In genomic region chr19:14383898-14384669, GRCh38 we compare ENCODE assay signal across 8 cellular contexts. TPM values are rescaled to one million over a fixed set of nuclear protein-coding genes. Genes with fewer than 3 reads are reported as not detected.
DNase-seq lines count a peak whose midpoint lies in the region; ATAC-seq, FAIRE-seq and TF ChIP-seq lines count a peak whose summit lies in the region.

No MANE protein-coding gene starts in this region.

- peak overlapping the region; percentile 85 for H3K9ac ChIP-seq in GM12878 (ENCODE audit: control insufficient read depth, insufficient read depth, low read length)

- peak; percentile 55 to 70 for TF ChIP-seq EP300 in GM12878 (IDR thresholded peaks at IDR 0.05; ENCODE audit: borderline replicate concordance in 1 of 2, control insufficient read depth in 1 of 2, low read depth in 2 of 2, low read length in 2 of 2)

- H3K4me3 Mint-ChIP-seq in memory B cell = peak overlapping the region; percentile 86

- peaks cover 20% of the 10 kb centered on the region for H3K4me1 ChIP-seq in GM12878 (ENCODE audit: control insufficient read depth, insufficient read depth, low read length)
- H3K4me1 ChIP-seq in thyroid gland = peaks cover 18 to 33% of the 10 kb centered on the region in 2 donors

- DNase-seq in AG04449 (ENCODE audit: low read depth, low spot score) = no peak
- DNase-seq in GM12878 (ENCODE audit: low read depth, low spot score) = no peak
- peak in 1 of 2 donors; percentile 38 for DNase-seq in memory B cell (ENCODE audit: low spot score in 2 of 2)
- no peak for DNase-seq in thyroid gland
- DNase-seq in SHP77 (lab: John Stamatoyannopoulos, UW) = no peak

- H3K27me3 ChIP-seq in GM12878 (replicated peaks in 1 of 2; ENCODE audit: control insufficient read depth in 2 of 2, insufficient read depth in 2 of 2, low read length in 1 of 2) (no peaks in the 10 kb centered on the region), thyroid gland (no peaks in the 10 kb centered on the region)

- RAD21 ChIA-PET in GM12878 (lab: Charles Lee; ENCODE audit: unreplicated experiment) = interaction anchor here (0.6 to 9.3 kb wide), 9 partner anchors 8 to 382 kb away, joined by 3 to 270 read pairs (median 5); partner anchors contain the start of gene DDX39A

- no peak for TF ChIP-seq RAD21 in GM12878 (IDR thresholded peaks at IDR 0.05; ENCODE audit: insufficient read depth, low read depth, low read length)

- 0% methylated on average over 8 of the region's 13 CpGs for WGBS in GM12878 (ENCODE audit: insufficient coverage, insufficient replicate concordance, low lambda C conversion rate, missing lambda C conversion rate)
- 47 to 73% methylated on average over 9 to 13 of the region's 13 CpGs for WGBS in thyroid gland, 2 donors

- ATAC-seq in GM21447 (IDR thresholded peaks at IDR 0.05; ENCODE audit: unreplicated experiment) = peak; percentile 28
- peak; percentile 58 for ATAC-seq in SK-N-SH treated with all-trans-retinoic acid at 6 μM for 48 hours
- ATAC-seq in GM12878 = peak; percentile 60
- no peak for ATAC-seq in memory B cell (ENCODE audit: low read depth)
- no peak for ATAC-seq in HG02938 (IDR thresholded peaks at IDR 0.05; ENCODE audit: unreplicated experiment)

- H3K27ac ChIP-seq in GM12878 (ENCODE audit: control insufficient read depth, insufficient read depth) (peak overlapping the region; percentile 98), thyroid gland (peak overlapping the region; percentile 48 to 75 (median 57))

- no peaks in the 10 kb centered on the region for H4K20me1 ChIP-seq in GM12878 (ENCODE audit: control insufficient read depth, insufficient read depth)

- H3K4me3 ChIP-seq in AG04449 (ENCODE audit: low read depth, low read length) = peak overlapping the region; percentile 6
- peak overlapping the region; percentile 86 for H3K4me3 ChIP-seq in GM12878
- H3K4me3 ChIP-seq in thyroid gland (replicated peaks in 1 of 3) = peak overlapping the region in 1 of 3 donors; percentile 7

- SMC1A ChIA-PET in GM12878 (lab: Charles Lee; ENCODE audit: uncharacterized antibody, unreplicated experiment) = interaction anchor here (1.2 to 11.2 kb wide), 6 partner anchors 9 to 35 kb away, joined by 3 to 297 read pairs (median 6); no protein-coding TSS in a partner anchor

- no peak overlapping the region; the same call in 1 of the 2 replicates for H2AFZ ChIP-seq in GM12878 (ENCODE audit: control insufficient read depth, low read depth, low read length)

- TF ChIP-seq CTCF in AG04449 (IDR thresholded peaks at IDR 0.05; ENCODE audit: insufficient read depth, low read length, missing control alignments) (no peak), GM12878 (IDR thresholded peaks at IDR 0.05 in 2 of 3, conservative IDR thresholded peaks at IDR 0.05 in 1 of 3; ENCODE audit: control insufficient read depth in 2 of 3, extremely low read depth in 1 of 3, insufficient read depth in 1 of 3, low read depth in 3 of 3, low read length in 3 of 3) (no peak), thyroid gland (IDR thresholded peaks at IDR 0.05) (no peak)

- BruUV-seq in GM12878 (replicated peaks; lab: Mats Ljungman, UMichigan) = no TSS peak

- POLR2A ChIA-PET in AG04449 (lab: Yijun Ruan, JAX) = no interaction called here
- POLR2A ChIA-PET in GM12878 (lab: Charles Lee) = interaction anchor here (0.7 to 9.6 kb wide), 9 partner anchors 9 to 1229 kb away, joined by 3 to 331 read pairs (median 7); partner anchors contain the start of gene ASF1B

- intact Hi-C loops in GM12878 (cut with micrococcal nuclease; ENCODE audit: unreplicated experiment) = loop anchor here (1.0 kb wide), 1 partner anchor 16 kb away; no protein-coding TSS in a partner anchor
- intact Hi-C loops in thyroid gland (cut with DNase I) = no loop called here

- in situ Hi-C loops in GM12878 (cut with MboI) = no loop called here

- peaks cover 24% of the 10 kb centered on the region for H3K4me1 Mint-ChIP-seq in memory B cell

- peak overlapping the region; percentile 90 for H3K27ac Mint-ChIP-seq in memory B cell

- peak; percentile 78 for FAIRE-seq in GM12878 (lab: Jason Lieb, UNC)

- CTCF ChIA-PET in AG04449 (lab: Yijun Ruan, JAX) (interaction anchor here (0.9 to 2.7 kb wide), 5 partner anchors 23 to 247 kb away, joined by 3 to 11 read pairs (median 4); partner anchors contain the start of gene ASF1B), GM12878 (lab: Yijun Ruan, JAX) (interaction anchor here (0.7 to 8.5 kb wide), 9 partner anchors 9 to 248 kb away, joined by 3 to 80 read pairs (median 5); partner anchors contain the start of gene ASF1B)

- H3K27me3 Mint-ChIP-seq in memory B cell = no peaks in the 10 kb centered on the region

- peak overlapping the region; percentile 99 for H3K4me2 ChIP-seq in GM12878 (ENCODE audit: control insufficient read depth, insufficient read depth)

- peaks cover 5% of the 10 kb centered on the region for H3K36me3 Mint-ChIP-seq in memory B cell

- H3K9me3 Mint-ChIP-seq in memory B cell = no peaks in the 10 kb centered on the region

- TF ChIP-seq POLR2A in GM12878 (IDR thresholded peaks at IDR 0.05; ENCODE audit: low read depth, low read length) = peak; percentile 58; the same call in 1 of the 2 replicates
- TF ChIP-seq POLR2A in thyroid gland (IDR thresholded peaks at IDR 0.05) = no peak

- H3K79me2 ChIP-seq in GM12878 (ENCODE audit: control insufficient read depth, insufficient read depth, low read length) = peaks cover 60% of the 10 kb centered on the region

- H3K36me3 ChIP-seq in GM12878 (ENCODE audit: control insufficient read depth in 2 of 2, insufficient read depth in 2 of 2, low read length in 1 of 2) = peaks cover 0 to 1% of the 10 kb centered on the region in 2 experiments; a peak in 1 of 4 replicates
- no peaks in the 10 kb centered on the region for H3K36me3 ChIP-seq in thyroid gland

- H3K9me3 ChIP-seq in GM12878 (replicated peaks; ENCODE audit: control insufficient read depth, insufficient read depth, low read length) = no peaks in the 10 kb centered on the region
- H3K9me3 ChIP-seq in thyroid gland = no peaks in the 10 kb centered on the region

TF ChIP-seq in GM12878, 131 proteins besides CTCF, POLR2A, EP300 and RAD21 (continues in another document):
- TF ChIP-seq MAX (IDR thresholded peaks at IDR 0.05; ENCODE audit: low read depth, low read length) = no peak

RNA-seq across cellular contexts. Expression of gene ADGRE5, which starts 2.8 kb away (rescaled TPM):
- total RNA-seq in GM12878 (2013; cell fraction: nucleolus; rRNA removed) = 147 and 180 TPM in 2 replicates
- total RNA-seq in GM12878 (2014; rRNA removed) = 75.3 and 81.7 TPM in 2 replicates
- total RNA-seq in GM12878 (2014; rRNA removed; fragmentation: Illumina TruSeq; extraction: Trizol) = 20.7 and 23.9 TPM in 2 replicates
- 103 and 111 TPM in 2 replicates for total RNA-seq in GM12878 (2021)
- polyA plus RNA-seq in GM12878 (2011; ENCODE audit: low read depth) = 23.2 TPM
- polyA plus RNA-seq in GM12878 (2011; rRNA removed) = 19.1 and 31.8 TPM in 2 replicates
- 42.8 and 43.6 TPM in 2 replicates for polyA plus RNA-seq in GM12878 (2011; cell fraction: cytosol; rRNA removed)
- 211 and 230 TPM in 2 replicates for polyA plus RNA-seq in GM12878 (2011; cell fraction: nucleus; rRNA removed)
- 62.9 and 69.7 TPM in 2 replicates for polyA plus RNA-seq in GM12878 (2012)
- polyA plus RNA-seq in GM12878 (2014; fragmentation: Illumina TruSeq; extraction: Trizol) = 31.0 and 48.2 TPM in 2 replicates
- 1 to 10 TPM; 4.0 to 4.5 TPM for polyA plus RNA-seq in GM12878 (2014; fragmentation: Nextera tagmentation; extraction: Ambion mirVana)
- polyA plus RNA-seq in GM12878 (2014; rRNA removed) = 59.7 and 67.2 TPM in 2 replicates
- 10 to 100 TPM; 66.3 to 71.8 TPM for polyA plus RNA-seq in GM12878 (2016; fragmentation: Nextera tagmentation; extraction: Ambion mirVana)
- polyA minus RNA-seq in GM12878 (2011; rRNA and poly(A)+ RNA removed) = 58.1 and 96.5 TPM in 2 replicates
- polyA minus RNA-seq in GM12878 (2011; cell fraction: cytosol; rRNA and poly(A)+ RNA removed) = 35.2 and 47.0 TPM in 2 replicates
- polyA minus RNA-seq in GM12878 (2011; cell fraction: nucleus; rRNA and poly(A)+ RNA removed) = 50.1 and 74.1 TPM in 2 replicates
- total RNA-seq in thyroid gland = 10 to 100 TPM; 35.7 to 63.4 (median 37.8) TPM

RNA-seq across cellular contexts. Expression of gene DDX39A, which starts 35.1 kb away (rescaled TPM):
- total RNA-seq in GM12878 (2013; cell fraction: nucleolus; rRNA removed) = 162 and 204 TPM in 2 replicates
- total RNA-seq in GM12878 (2014; rRNA removed) (248 and 280 TPM in 2 replicates), GM12878 (2014; rRNA removed; fragmentation: Illumina TruSeq; extraction: Trizol) (109 and 116 TPM in 2 replicates), GM12878 (2021) (218 and 236 TPM in 2 replicates), thyroid gland (10 to 100 TPM; 53.3 to 89.7 (median 59.7) TPM)
- polyA plus RNA-seq in GM12878 (2011; ENCODE audit: low read depth) = 90.3 TPM
- polyA plus RNA-seq in GM12878 (2011; rRNA removed) (56.8 and 134 TPM in 2 replicates), GM12878 (2014; fragmentation: Illumina TruSeq; extraction: Trizol) (40.7 and 113 TPM in 2 replicates), GM12878 (2014; fragmentation: Nextera tagmentation; extraction: Ambion mirVana) (100 to 1,000 TPM; 168 to 212 TPM), GM12878 (2014; rRNA removed) (249 and 298 TPM in 2 replicates), GM12878 (2016; fragmentation: Nextera tagmentation; extraction: Ambion mirVana) (100 to 1,000 TPM; 356 to 378 TPM)
- polyA plus RNA-seq in GM12878 (2011; cell fraction: cytosol; rRNA removed) = 158 and 220 TPM in 2 replicates
- 1,234 and 1,343 TPM in 2 replicates for polyA plus RNA-seq in GM12878 (2011; cell fraction: nucleus; rRNA removed)
- polyA plus RNA-seq in GM12878 (2012) = 147 and 173 TPM in 2 replicates
- 84.7 and 109 TPM in 2 replicates for polyA minus RNA-seq in GM12878 (2011; rRNA and poly(A)+ RNA removed)
- 46.0 and 52.9 TPM in 2 replicates for polyA minus RNA-seq in GM12878 (2011; cell fraction: cytosol; rRNA and poly(A)+ RNA removed)
- polyA minus RNA-seq in GM12878 (2011; cell fraction: nucleus; rRNA and poly(A)+ RNA removed) = 125 and 175 TPM in 2 replicates

RNA-seq across cellular contexts. Expression of gene PKN1, which starts 49.0 kb away (rescaled TPM):
- 65.2 and 69.3 TPM in 2 replicates for total RNA-seq in GM12878 (2013; cell fraction: nucleolus; rRNA removed)
- total RNA-seq in GM12878 (2014; rRNA removed) (68.0 and 80.0 TPM in 2 replicates), GM12878 (2014; rRNA removed; fragmentation: Illumina TruSeq; extraction: Trizol) (47.8 and 54.2 TPM in 2 replicates), GM12878 (2021) (189 and 202 TPM in 2 replicates), thyroid gland (10 to 100 TPM; 66.5 to 79.8 (median 74.2) TPM)
- 24.3 TPM for polyA plus RNA-seq in GM12878 (2011; ENCODE audit: low read depth)
- polyA plus RNA-seq in GM12878 (2011; rRNA removed) (26.0 and 49.8 TPM in 2 replicates), GM12878 (2014; fragmentation: Illumina TruSeq; extraction: Trizol) (18.9 and 45.4 TPM in 2 replicates), GM12878 (2014; fragmentation: Nextera tagmentation; extraction: Ambion mirVana) (1 to 10 TPM; 1.0 to 1.4 TPM), GM12878 (2014; rRNA removed) (77.3 and 91.2 TPM in 2 replicates), GM12878 (2016; fragmentation: Nextera tagmentation; extraction: Ambion mirVana) (10 to 100 TPM; 51.3 to 60.1 TPM)
- 60.4 and 77.2 TPM in 2 replicates for polyA plus RNA-seq in GM12878 (2011; cell fraction: cytosol; rRNA removed)
- 89.7 and 112 TPM in 2 replicates for polyA plus RNA-seq in GM12878 (2011; cell fraction: nucleus; rRNA removed)
- polyA plus RNA-seq in GM12878 (2012) = 75.7 and 100 TPM in 2 replicates
- polyA minus RNA-seq in GM12878 (2011; rRNA and poly(A)+ RNA removed) = 59.2 and 121 TPM in 2 replicates
- 51.6 and 70.8 TPM in 2 replicates for polyA minus RNA-seq in GM12878 (2011; cell fraction: cytosol; rRNA and poly(A)+ RNA removed)
- polyA minus RNA-seq in GM12878 (2011; cell fraction: nucleus; rRNA and poly(A)+ RNA removed) = 17.0 and 26.6 TPM in 2 replicates

Comparison
In these comparisons a context has a peak if more than half of its experiments do, and no peak if none do; other contexts are left out.
1. ATAC-seq: peak in GM21447 (single experiment), SK-N-SH treated with all-trans-retinoic acid at 6 μM for 48 hours (single experiment) and GM12878 (single experiment); none in memory B cell (single experiment) and HG02938 (single experiment).